1 cellular context compared by ENCODE assay signal in the genomic region with DNA sequence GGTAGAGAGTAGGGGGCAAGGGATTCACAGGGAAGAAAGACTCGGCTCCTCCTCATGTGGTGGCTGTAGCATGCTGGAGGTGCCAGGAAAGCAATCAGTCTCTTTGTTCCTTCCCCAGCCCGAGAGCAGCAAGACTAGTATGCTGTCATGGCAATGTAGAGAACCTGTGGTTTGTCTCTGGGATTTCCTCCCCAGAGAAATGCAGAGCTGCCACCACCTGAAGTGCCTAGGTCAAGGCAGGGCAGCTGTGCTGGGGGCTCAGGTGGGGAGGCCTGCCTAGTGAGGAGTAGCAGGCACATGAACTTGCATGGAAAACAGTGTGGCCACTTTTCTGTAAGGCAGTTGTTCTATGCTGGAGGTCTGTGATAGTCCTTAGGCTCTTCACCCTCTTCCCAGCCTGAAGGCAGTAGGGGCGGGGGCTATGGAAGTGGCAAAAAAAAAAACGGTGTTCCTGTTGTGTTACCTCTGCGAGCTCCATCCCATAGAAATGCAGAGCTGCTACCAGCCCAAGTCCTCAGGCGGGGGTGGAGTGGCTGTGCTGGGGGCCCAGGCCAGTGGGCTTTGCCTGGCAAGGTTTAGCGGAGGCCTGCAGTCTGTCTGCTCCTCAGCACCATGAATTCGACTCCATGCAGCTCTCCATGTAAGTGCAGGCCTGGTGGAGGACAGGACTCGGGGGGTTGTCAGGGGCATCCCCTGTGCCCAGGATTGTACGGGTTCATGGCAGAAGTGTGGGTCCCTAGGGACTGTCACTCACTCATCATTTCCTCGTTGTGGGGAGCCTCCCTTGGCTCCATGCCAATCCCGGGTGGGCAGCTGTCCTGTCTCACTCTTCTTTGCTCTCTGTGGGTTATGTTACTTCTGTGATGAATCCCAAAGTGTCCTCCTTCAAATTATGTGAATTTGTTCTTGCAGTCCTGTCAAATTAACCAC.
TF ChIP-seq lines count a peak whose summit lies in the region.

No MANE protein-coding gene starts in this region.

TF ChIP-seq in K562, 482 proteins besides CTCF, POLR2A, EP300 and RAD21:
- TF ChIP-seq NFIC (IDR thresholded peaks at IDR 0.05), result peak; percentile 75
- TF ChIP-seq ZNF76 (CRISPR knock-in tag; IDR thresholded peaks at IDR 0.05; ENCODE audit: borderline replicate concordance), result no peak
- TF ChIP-seq ZSCAN29 (IDR thresholded peaks at IDR 0.05), result no peak
- no peak for TF ChIP-seq TEAD1 (CRISPR knock-in tag; IDR thresholded peaks at IDR 0.05)
- no peak for TF ChIP-seq NR4A1 (CRISPR knock-in tag; IDR thresholded peaks at IDR 0.05)
- TF ChIP-seq NR4A1 (tag; IDR thresholded peaks at IDR 0.05), result no peak
- TF ChIP-seq HNRNPK (IDR thresholded peaks at IDR 0.05; ENCODE audit: low read depth, low read length, poor library complexity, severe bottlenecking), result no peak
- no peak for TF ChIP-seq HDAC6 (IDR thresholded peaks at IDR 0.05; ENCODE audit: low read depth, low read length)
TF ChIP-seq in K562: peak in this region for 1.
